Comparison of ENCODE assay signal across 1 cellular context in the genomic region with DNA sequence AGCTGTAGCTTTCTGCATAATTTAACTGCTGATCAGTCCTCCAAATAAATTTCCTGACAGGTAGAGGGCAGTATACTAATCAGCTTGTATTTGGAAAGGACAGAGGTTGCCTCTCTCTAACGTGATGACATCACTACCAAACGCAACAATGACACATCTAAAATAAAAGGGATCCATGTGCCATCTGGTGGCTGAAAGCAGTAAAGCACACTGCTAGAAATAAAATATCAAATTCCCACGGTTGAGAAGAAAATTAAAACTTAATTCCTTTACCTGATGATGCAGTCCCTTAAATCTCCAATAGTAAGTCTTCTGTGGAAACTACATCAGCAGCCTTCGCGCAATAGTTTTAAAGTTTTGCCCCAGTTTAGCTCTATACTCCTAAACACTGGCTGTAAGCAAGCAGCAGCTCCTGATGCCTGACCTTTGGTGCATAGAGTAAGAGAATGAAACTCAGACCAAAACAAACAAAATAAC.
TF ChIP-seq lines count a peak whose summit lies in the region.

No MANE protein-coding gene starts in this region.

TF ChIP-seq in K562, 482 proteins besides CTCF, POLR2A, EP300 and RAD21 (continued from another document and continues in another):
- TF ChIP-seq, protein P1, sequence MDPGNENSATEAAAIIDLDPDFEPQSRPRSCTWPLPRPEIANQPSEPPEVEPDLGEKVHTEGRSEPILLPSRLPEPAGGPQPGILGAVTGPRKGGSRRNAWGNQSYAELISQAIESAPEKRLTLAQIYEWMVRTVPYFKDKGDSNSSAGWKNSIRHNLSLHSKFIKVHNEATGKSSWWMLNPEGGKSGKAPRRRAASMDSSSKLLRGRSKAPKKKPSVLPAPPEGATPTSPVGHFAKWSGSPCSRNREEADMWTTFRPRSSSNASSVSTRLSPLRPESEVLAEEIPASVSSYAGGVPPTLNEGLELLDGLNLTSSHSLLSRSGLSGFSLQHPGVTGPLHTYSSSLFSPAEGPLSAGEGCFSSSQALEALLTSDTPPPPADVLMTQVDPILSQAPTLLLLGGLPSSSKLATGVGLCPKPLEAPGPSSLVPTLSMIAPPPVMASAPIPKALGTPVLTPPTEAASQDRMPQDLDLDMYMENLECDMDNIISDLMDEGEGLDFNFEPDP (CRISPR knock-in tag; IDR thresholded peaks at IDR 0.05), result no peak
- TF ChIP-seq HOXB6 (CRISPR knock-in tag; IDR thresholded peaks at IDR 0.05; ENCODE audit: borderline replicate concordance) (0 out of 2 replicates have a peak, but pooled peaks have one; percentile 17), C11orf30 (IDR thresholded peaks at IDR 0.05; ENCODE audit: low read depth) (peak; percentile 93), JUNB (CRISPR knock-in tag; conservative IDR thresholded peaks at IDR 0.05) (peak; percentile 56; the same call in 1 of the 2 replicates), RBM34 (IDR thresholded peaks at IDR 0.05; ENCODE audit: borderline replicate concordance, insufficient read depth, low read length) (no peak), NCOR1 (IDR thresholded peaks at IDR 0.05) (peak; percentile 37; the same call in 1 of the 2 replicates), SIN3B (IDR thresholded peaks at IDR 0.05; ENCODE audit: low read depth) (peak; percentile 50; the same call in 1 of the 2 replicates), ZNF217 (CRISPR knock-in tag; IDR thresholded peaks at IDR 0.05) (no peak), MTA3 (IDR thresholded peaks at IDR 0.05; ENCODE audit: borderline replicate concordance) (peak; percentile 53; the same call in 1 of the 2 replicates), GABPB1 (CRISPR knock-in tag; IDR thresholded peaks at IDR 0.05) (peak; percentile 63; the same call in 1 of the 2 replicates), ZZZ3 (IDR thresholded peaks at IDR 0.05) (0 out of 2 replicates have a peak, but pooled peaks have one; percentile 61), RNF2 (IDR thresholded peaks at IDR 0.05) (peak; percentile 69; the same call in 1 of the 2 replicates), SIRT6 (IDR thresholded peaks at IDR 0.05; ENCODE audit: low read depth, low read length) (no peak), ZNF175 (CRISPR knock-in tag; IDR thresholded peaks at IDR 0.05; ENCODE audit: low read depth) (0 out of 2 replicates have a peak, but pooled peaks have one; percentile 19), JUN (IDR thresholded peaks at IDR 0.05; ENCODE audit: borderline replicate concordance, low read depth, low read length) (peak; percentile 92), JUN (CRISPR knock-in tag; IDR thresholded peaks at IDR 0.05; ENCODE audit: borderline replicate concordance) (peak; percentile 81; the same call in 1 of the 2 replicates), ATF1 (CRISPR knock-in tag; IDR thresholded peaks at IDR 0.05) (no peak), ATF1 (tag; IDR thresholded peaks at IDR 0.05) (peak; percentile 98), POLR2AphosphoS2 (IDR thresholded peaks at IDR 0.05; ENCODE audit: low read length) (peak; percentile 75; the same call in 1 of the 2 replicates)
- TF ChIP-seq, protein P2, sequence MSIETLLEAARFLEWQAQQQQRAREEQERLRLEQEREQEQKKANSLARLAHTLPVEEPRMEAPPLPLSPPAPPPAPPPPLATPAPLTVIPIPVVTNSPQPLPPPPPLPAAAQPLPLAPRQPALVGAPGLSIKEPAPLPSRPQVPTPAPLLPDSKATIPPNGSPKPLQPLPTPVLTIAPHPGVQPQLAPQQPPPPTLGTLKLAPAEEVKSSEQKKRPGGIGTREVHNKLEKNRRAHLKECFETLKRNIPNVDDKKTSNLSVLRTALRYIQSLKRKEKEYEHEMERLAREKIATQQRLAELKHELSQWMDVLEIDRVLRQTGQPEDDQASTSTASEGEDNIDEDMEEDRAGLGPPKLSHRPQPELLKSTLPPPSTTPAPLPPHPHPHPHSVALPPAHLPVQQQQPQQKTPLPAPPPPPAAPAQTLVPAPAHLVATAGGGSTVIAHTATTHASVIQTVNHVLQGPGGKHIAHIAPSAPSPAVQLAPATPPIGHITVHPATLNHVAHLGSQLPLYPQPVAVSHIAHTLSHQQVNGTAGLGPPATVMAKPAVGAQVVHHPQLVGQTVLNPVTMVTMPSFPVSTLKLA (conservative IDR thresholded peaks at IDR 0.05), result peak; percentile 48 to 52; a peak in 1 of 4 replicates
- TF ChIP-seq, protein P3, sequence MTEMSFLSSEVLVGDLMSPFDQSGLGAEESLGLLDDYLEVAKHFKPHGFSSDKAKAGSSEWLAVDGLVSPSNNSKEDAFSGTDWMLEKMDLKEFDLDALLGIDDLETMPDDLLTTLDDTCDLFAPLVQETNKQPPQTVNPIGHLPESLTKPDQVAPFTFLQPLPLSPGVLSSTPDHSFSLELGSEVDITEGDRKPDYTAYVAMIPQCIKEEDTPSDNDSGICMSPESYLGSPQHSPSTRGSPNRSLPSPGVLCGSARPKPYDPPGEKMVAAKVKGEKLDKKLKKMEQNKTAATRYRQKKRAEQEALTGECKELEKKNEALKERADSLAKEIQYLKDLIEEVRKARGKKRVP (CRISPR knock-in tag; IDR thresholded peaks at IDR 0.05), result 0 out of 2 replicates have a peak, but pooled peaks have one; percentile 54
- TF ChIP-seq, protein P4, sequence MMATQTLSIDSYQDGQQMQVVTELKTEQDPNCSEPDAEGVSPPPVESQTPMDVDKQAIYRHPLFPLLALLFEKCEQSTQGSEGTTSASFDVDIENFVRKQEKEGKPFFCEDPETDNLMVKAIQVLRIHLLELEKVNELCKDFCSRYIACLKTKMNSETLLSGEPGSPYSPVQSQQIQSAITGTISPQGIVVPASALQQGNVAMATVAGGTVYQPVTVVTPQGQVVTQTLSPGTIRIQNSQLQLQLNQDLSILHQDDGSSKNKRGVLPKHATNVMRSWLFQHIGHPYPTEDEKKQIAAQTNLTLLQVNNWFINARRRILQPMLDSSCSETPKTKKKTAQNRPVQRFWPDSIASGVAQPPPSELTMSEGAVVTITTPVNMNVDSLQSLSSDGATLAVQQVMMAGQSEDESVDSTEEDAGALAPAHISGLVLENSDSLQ (IDR thresholded peaks at IDR 0.05), result peak; percentile 57; the same call in 1 of the 2 replicates
- TF ChIP-seq, protein P5, sequence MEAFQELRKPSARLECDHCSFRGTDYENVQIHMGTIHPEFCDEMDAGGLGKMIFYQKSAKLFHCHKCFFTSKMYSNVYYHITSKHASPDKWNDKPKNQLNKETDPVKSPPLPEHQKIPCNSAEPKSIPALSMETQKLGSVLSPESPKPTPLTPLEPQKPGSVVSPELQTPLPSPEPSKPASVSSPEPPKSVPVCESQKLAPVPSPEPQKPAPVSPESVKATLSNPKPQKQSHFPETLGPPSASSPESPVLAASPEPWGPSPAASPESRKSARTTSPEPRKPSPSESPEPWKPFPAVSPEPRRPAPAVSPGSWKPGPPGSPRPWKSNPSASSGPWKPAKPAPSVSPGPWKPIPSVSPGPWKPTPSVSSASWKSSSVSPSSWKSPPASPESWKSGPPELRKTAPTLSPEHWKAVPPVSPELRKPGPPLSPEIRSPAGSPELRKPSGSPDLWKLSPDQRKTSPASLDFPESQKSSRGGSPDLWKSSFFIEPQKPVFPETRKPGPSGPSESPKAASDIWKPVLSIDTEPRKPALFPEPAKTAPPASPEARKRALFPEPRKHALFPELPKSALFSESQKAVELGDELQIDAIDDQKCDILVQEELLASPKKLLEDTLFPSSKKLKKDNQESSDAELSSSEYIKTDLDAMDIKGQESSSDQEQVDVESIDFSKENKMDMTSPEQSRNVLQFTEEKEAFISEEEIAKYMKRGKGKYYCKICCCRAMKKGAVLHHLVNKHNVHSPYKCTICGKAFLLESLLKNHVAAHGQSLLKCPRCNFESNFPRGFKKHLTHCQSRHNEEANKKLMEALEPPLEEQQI (IDR thresholded peaks at IDR 0.05), result peak; percentile 98
- TF ChIP-seq, protein P6, sequence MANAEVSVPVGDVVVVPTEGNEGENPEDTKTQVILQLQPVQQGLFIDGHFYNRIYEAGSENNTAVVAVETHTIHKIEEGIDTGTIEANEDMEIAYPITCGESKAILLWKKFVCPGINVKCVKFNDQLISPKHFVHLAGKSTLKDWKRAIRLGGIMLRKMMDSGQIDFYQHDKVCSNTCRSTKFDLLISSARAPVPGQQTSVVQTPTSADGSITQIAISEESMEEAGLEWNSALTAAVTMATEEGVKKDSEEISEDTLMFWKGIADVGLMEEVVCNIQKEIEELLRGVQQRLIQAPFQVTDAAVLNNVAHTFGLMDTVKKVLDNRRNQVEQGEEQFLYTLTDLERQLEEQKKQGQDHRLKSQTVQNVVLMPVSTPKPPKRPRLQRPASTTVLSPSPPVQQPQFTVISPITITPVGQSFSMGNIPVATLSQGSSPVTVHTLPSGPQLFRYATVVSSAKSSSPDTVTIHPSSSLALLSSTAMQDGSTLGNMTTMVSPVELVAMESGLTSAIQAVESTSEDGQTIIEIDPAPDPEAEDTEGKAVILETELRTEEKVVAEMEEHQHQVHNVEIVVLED (CRISPR knock-in tag; IDR thresholded peaks at IDR 0.05), result peak; percentile 99
- TF ChIP-seq, protein P7, sequence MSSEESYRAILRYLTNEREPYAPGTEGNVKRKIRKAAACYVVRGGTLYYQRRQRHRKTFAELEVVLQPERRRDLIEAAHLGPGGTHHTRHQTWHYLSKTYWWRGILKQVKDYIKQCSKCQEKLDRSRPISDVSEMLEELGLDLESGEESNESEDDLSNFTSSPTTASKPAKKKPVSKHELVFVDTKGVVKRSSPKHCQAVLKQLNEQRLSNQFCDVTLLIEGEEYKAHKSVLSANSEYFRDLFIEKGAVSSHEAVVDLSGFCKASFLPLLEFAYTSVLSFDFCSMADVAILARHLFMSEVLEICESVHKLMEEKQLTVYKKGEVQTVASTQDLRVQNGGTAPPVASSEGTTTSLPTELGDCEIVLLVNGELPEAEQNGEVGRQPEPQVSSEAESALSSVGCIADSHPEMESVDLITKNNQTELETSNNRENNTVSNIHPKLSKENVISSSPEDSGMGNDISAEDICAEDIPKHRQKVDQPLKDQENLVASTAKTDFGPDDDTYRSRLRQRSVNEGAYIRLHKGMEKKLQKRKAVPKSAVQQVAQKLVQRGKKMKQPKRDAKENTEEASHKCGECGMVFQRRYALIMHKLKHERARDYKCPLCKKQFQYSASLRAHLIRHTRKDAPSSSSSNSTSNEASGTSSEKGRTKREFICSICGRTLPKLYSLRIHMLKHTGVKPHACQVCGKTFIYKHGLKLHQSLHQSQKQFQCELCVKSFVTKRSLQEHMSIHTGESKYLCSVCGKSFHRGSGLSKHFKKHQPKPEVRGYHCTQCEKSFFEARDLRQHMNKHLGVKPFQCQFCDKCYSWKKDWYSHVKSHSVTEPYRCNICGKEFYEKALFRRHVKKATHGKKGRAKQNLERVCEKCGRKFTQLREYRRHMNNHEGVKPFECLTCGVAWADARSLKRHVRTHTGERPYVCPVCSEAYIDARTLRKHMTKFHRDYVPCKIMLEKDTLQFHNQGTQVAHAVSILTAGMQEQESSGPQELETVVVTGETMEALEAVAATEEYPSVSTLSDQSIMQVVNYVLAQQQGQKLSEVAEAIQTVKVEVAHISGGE (CRISPR knock-in tag; IDR thresholded peaks at IDR 0.05), result no peak
- TF ChIP-seq, protein P8, sequence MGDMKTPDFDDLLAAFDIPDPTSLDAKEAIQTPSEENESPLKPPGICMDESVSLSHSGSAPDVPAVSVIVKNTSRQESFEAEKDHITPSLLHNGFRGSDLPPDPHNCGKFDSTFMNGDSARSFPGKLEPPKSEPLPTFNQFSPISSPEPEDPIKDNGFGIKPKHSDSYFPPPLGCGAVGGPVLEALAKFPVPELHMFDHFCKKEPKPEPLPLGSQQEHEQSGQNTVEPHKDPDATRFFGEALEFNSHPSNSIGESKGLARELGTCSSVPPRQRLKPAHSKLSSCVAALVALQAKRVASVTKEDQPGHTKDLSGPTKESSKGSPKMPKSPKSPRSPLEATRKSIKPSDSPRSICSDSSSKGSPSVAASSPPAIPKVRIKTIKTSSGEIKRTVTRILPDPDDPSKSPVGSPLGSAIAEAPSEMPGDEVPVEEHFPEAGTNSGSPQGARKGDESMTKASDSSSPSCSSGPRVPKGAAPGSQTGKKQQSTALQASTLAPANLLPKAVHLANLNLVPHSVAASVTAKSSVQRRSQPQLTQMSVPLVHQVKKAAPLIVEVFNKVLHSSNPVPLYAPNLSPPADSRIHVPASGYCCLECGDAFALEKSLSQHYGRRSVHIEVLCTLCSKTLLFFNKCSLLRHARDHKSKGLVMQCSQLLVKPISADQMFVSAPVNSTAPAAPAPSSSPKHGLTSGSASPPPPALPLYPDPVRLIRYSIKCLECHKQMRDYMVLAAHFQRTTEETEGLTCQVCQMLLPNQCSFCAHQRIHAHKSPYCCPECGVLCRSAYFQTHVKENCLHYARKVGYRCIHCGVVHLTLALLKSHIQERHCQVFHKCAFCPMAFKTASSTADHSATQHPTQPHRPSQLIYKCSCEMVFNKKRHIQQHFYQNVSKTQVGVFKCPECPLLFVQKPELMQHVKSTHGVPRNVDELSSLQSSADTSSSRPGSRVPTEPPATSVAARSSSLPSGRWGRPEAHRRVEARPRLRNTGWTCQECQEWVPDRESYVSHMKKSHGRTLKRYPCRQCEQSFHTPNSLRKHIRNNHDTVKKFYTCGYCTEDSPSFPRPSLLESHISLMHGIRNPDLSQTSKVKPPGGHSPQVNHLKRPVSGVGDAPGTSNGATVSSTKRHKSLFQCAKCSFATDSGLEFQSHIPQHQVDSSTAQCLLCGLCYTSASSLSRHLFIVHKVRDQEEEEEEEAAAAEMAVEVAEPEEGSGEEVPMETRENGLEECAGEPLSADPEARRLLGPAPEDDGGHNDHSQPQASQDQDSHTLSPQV (IDR thresholded peaks at IDR 0.05), result peak; percentile 42; the same call in 1 of the 2 replicates
- TF ChIP-seq, protein P9, sequence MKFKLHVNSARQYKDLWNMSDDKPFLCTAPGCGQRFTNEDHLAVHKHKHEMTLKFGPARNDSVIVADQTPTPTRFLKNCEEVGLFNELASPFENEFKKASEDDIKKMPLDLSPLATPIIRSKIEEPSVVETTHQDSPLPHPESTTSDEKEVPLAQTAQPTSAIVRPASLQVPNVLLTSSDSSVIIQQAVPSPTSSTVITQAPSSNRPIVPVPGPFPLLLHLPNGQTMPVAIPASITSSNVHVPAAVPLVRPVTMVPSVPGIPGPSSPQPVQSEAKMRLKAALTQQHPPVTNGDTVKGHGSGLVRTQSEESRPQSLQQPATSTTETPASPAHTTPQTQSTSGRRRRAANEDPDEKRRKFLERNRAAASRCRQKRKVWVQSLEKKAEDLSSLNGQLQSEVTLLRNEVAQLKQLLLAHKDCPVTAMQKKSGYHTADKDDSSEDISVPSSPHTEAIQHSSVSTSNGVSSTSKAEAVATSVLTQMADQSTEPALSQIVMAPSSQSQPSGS (CRISPR knock-in tag; IDR thresholded peaks at IDR 0.05), result peak; percentile 85; the same call in 1 of the 2 replicates
- TF ChIP-seq, protein P10, sequence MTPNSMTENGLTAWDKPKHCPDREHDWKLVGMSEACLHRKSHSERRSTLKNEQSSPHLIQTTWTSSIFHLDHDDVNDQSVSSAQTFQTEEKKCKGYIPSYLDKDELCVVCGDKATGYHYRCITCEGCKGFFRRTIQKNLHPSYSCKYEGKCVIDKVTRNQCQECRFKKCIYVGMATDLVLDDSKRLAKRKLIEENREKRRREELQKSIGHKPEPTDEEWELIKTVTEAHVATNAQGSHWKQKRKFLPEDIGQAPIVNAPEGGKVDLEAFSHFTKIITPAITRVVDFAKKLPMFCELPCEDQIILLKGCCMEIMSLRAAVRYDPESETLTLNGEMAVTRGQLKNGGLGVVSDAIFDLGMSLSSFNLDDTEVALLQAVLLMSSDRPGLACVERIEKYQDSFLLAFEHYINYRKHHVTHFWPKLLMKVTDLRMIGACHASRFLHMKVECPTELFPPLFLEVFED (CRISPR knock-in tag; conservative IDR thresholded peaks at IDR 0.05), result 0 out of 2 replicates have a peak, but pooled peaks have one; percentile 12
- TF ChIP-seq, protein P11, sequence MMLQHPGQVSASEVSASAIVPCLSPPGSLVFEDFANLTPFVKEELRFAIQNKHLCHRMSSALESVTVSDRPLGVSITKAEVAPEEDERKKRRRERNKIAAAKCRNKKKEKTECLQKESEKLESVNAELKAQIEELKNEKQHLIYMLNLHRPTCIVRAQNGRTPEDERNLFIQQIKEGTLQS (IDR thresholded peaks at IDR 0.05), result peak; percentile 98
- TF ChIP-seq, protein P11 (CRISPR knock-in tag; conservative IDR thresholded peaks at IDR 0.05), result no peak; the same call in 1 of the 2 replicates
